ENCODE assay signal across 8 cellular contexts in the genomic region with DNA sequence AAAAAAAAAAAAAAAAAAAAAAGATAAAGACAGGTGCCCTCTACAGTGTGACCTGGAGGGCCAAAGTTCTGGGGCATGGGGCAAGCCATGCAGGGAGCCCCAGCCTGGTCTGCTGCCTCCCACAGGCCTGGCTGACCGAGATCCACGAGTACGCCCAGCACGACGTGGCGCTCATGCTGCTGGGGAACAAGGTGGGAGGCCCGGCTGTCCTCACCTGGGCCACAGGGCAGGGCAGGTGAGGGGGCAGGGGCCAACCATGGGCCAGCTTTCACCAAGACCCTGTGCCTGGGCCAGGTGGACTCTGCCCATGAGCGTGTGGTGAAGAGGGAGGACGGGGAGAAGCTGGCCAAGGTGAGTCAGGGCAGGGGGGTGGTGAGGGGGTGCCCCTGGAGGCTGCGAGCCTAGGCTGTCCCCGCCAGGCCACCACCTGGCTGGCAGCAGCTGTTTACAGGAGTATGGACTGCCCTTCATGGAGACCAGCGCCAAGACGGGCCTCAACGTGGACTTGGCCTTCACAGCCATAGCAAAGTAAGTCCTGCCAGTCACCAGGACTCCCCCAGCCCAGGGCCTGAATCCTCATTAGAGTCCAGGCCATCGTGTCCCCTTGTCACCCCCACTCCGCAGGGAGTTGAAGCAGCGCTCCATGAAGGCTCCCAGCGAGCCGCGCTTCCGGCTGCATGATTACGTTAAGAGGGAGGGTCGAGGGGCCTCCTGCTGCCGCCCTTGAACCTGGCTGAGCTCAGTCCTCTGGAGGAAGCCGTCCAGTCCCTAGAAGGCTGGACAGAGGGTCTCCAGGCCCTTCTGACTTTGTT. TPM values are rescaled to one million over a fixed set of nuclear protein-coding genes. Genes with fewer than 3 reads are reported as not detected.
DNase-seq lines count a peak whose midpoint lies in the region; ATAC-seq and TF ChIP-seq lines count a peak whose summit lies in the region.

No MANE protein-coding gene starts in this region.

- H3K27me3 ChIP-seq in OCI-LY1 (ENCODE audit: insufficient read depth, low read length): no peaks in the 10 kb centered on the region

- peaks cover 11% of the 10 kb centered on the region; the same call in 1 of the 2 replicates for H3K79me2 ChIP-seq in OCI-LY1 (ENCODE audit: insufficient read depth, low read length)

- ATAC-seq in mucosa of descending colon: no peak
- no peak for ATAC-seq in GM19035 (IDR thresholded peaks at IDR 0.05; ENCODE audit: unreplicated experiment)

- no peaks in the 10 kb centered on the region for H4K20me1 ChIP-seq in OCI-LY1 (ENCODE audit: insufficient read depth, low read length)

- intact Hi-C loops in MCF 10A (cut with micrococcal nuclease) (loop anchor here (5.0 kb wide), 1 partner anchor 59 kb away; a partner anchor contains a TSS), mucosa of descending colon (cut with DNase I, micrococcal nuclease) (loop anchor here in 1 of 2 donors (10.0 kb wide), 1 partner anchor 128 kb away; a partner anchor contains a TSS)

- POLR2A ChIA-PET in MCF 10A (lab: Yijun Ruan, JAX): interaction anchor here (0.5 to 6.6 kb wide), 22 partner anchors 9 to 1842 kb away, joined by 3 to 72 read pairs (median 7); a partner anchor contains a TSS

- H3K4me3 ChIP-seq in OCI-LY1 (ENCODE audit: low read depth, low read length, poor library complexity, severe bottlenecking) (peak overlapping the region; percentile 72), mucosa of descending colon (no peak overlapping the region)

- H3K36me3 Mint-ChIP-seq in MCF 10A (ENCODE audit: insufficient read depth, unreplicated experiment): peaks cover 66% of the 10 kb centered on the region

- peaks cover 72% of the 10 kb centered on the region for H3K4me1 ChIP-seq in OCI-LY1 (ENCODE audit: insufficient read depth, low read length, severe bottlenecking)
- H3K4me1 ChIP-seq in mucosa of descending colon (ENCODE audit: low read depth): peaks cover 70% of the 10 kb centered on the region

- H3K27me3 Mint-ChIP-seq in MCF 10A (ENCODE audit: insufficient read depth, unreplicated experiment): no peaks in the 10 kb centered on the region

- H3K4me2 ChIP-seq in OCI-LY1 (ENCODE audit: low read length): peak overlapping the region; percentile 96

- H3K4me1 Mint-ChIP-seq in MCF 10A (ENCODE audit: insufficient read depth, unreplicated experiment): peaks cover 25% of the 10 kb centered on the region

- H3K27ac Mint-ChIP-seq in MCF 10A (ENCODE audit: low read depth, unreplicated experiment): peak overlapping the region; percentile 82

- peak in 2 of 3 experiments; percentile 51 to 66 for DNase-seq in NCI-H1417 (lab: John Stamatoyannopoulos, UW)
- no peak for DNase-seq in NCI-H1417 treated with DMSO at 0.1 percent for 48 hours (lab: John Stamatoyannopoulos, UW)
- peak; percentile 50 for DNase-seq in MCF 10A (ENCODE audit: unreplicated experiment)
- DNase-seq in mucosa of descending colon: peak; percentile 45 to 73 (median 71)
- DNase-seq in activated gamma-delta T cell (lab: John Stamatoyannopoulos, UW): no peak
- no peak for DNase-seq in C1 segment of cervical spinal cord (lab: John Stamatoyannopoulos, UW)

- H3F3A ChIP-seq in OCI-LY1 (ENCODE audit: insufficient read depth, low read length): 0 out of 2 replicates have a peak, but pooled peaks cover 5% of the 10 kb centered on the region

- H3K9me3 ChIP-seq in OCI-LY1 (ENCODE audit: low read length) (no peaks in the 10 kb centered on the region), mucosa of descending colon (no peaks in the 10 kb centered on the region)

- TF ChIP-seq CTCF in OCI-LY1 (IDR thresholded peaks at IDR 0.05; ENCODE audit: low read length): no peak; the same call in 1 of the 2 replicates
- no peak for TF ChIP-seq CTCF in MCF 10A (IDR thresholded peaks at IDR 0.05; ENCODE audit: unreplicated experiment)
- TF ChIP-seq CTCF in mucosa of descending colon (IDR thresholded peaks at IDR 0.05): no peak

- no peaks in the 10 kb centered on the region for H3K9me3 Mint-ChIP-seq in MCF 10A (ENCODE audit: unreplicated experiment)

- H3K36me3 ChIP-seq in OCI-LY1 (ENCODE audit: insufficient read depth, low read length) (peaks cover 43% of the 10 kb centered on the region), mucosa of descending colon (ENCODE audit: low read depth) (peaks cover 4% of the 10 kb centered on the region)

- H2AFZ ChIP-seq in OCI-LY1 (ENCODE audit: low read length): no peak overlapping the region

- BruUV-seq in MCF 10A (replicated peaks; lab: Mats Ljungman, UMichigan): no TSS peak

- peak overlapping the region; percentile 96 for H3K4me3 Mint-ChIP-seq in MCF 10A (ENCODE audit: unreplicated experiment)

- no peaks in the 10 kb centered on the region for H3K9me2 ChIP-seq in OCI-LY1 (ENCODE audit: low read depth, low read length)

- H3K9ac ChIP-seq in OCI-LY1 (ENCODE audit: low read length): peak overlapping the region; percentile 82

- peak overlapping the region; percentile 46 for H3K27ac ChIP-seq in OCI-LY1 (ENCODE audit: low read depth, low read length, poor library complexity, severe bottlenecking)

- CTCF ChIA-PET in MCF 10A (lab: Yijun Ruan, JAX): interaction anchor here (0.6 to 4.7 kb wide), 11 partner anchors 9 to 720 kb away, joined by 3 to 37 read pairs (median 4); no protein-coding TSS in a partner anchor

RNA-seq across cellular contexts. Expression of a gene that starts 2.7 kb away (rescaled TPM):
- total RNA-seq in MCF 10A (2022): 87.4 and 98.6 TPM in 2 replicates
- total RNA-seq in mucosa of descending colon: 100 to 1,000 TPM in 1 of 3 donors, 10 to 100 TPM in 2; 91.5 to 104 (median 94.0) TPM

RNA-seq across cellular contexts. Expression of a gene that starts 4.5 kb away (rescaled TPM):
- total RNA-seq in MCF 10A (2022) (0.81 and 1.0 TPM in 2 replicates), mucosa of descending colon (10 to 100 TPM in 2 of 3 donors, 1 to 10 TPM in 1; 3.8 to 28.3 (median 15.7) TPM)

RNA-seq across cellular contexts. Expression of a gene that starts 17.2 kb away (rescaled TPM):
- total RNA-seq in MCF 10A (2022) (159 and 187 TPM in 2 replicates), mucosa of descending colon (100 to 1,000 TPM in 1 of 3 donors, 10 to 100 TPM in 2; 63.9 to 233 (median 80.8) TPM)

RNA-seq across cellular contexts. Expression of a gene that starts 43.5 kb away (rescaled TPM):
- 0.10 and 0.14 TPM in 2 replicates for total RNA-seq in MCF 10A (2022)
- total RNA-seq in mucosa of descending colon: 1 to 10 TPM in 2 of 3 donors, under 1 TPM in 1; 0.06 to 1.5 (median 1.0) TPM

RNA-seq across cellular contexts. Expression of a gene that starts 52.4 kb away (rescaled TPM):
- total RNA-seq in MCF 10A (2022): 63.4 and 87.6 TPM in 2 replicates
- total RNA-seq in mucosa of descending colon: 10 to 100 TPM; 25.5 to 30.9 (median 29.8) TPM

Comparison
In these comparisons a context has a peak if more than half of its experiments do, and no peak if none do; other contexts are left out.
1. DNase-seq: peak in NCI-H1417 (2 of 3), MCF 10A (single experiment) and mucosa of descending colon (3 of 3); none in NCI-H1417 treated with DMSO at 0.1 percent for 48 hours (single experiment), activated gamma-delta T cell (single experiment) and C1 segment of cervical spinal cord (0 of 14).